In the genomic region with DNA sequence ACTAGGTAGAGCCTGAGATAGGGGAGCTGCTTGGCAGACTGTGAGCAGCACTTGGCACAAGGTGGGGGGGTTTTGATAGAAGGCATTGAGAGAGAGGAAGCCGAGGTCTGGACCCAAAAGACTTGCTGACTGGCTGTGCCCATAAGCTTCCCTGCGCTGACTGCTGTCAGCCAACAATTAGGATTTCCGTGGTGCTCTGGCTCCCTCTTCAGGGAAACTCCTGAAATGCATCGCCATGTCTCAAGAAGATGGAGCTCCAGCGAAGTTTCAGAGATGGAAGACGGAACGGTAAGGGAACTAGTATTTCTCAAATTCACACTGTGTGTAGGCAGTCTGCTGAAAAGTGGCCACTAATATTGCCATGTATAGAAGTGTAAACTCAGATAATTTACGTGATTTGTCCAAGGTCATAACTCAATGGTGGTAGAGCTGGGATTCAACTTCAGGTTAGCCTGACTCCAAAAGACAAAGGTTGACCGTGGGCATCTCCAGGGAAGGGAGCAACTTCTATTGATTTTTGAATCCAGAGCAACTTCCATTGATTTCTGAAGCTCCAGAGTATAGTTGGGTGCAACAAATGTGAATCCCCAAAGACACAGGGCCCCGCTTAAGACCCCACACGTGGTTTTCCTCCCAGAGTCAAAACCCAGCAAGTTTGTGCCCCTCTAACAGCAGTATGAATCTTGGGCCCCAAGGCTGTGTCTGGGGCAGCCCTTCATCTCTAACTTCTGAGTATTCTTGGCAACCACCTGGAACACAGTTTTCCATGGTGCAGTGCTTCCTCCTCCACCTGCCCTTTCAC, we compare ENCODE assay signal across 8 cellular contexts. TPM values are rescaled to one million over a fixed set of nuclear protein-coding genes. Genes with fewer than 3 reads are reported as not detected.
DNase-seq lines count a peak whose midpoint lies in the region; ATAC-seq and TF ChIP-seq lines count a peak whose summit lies in the region.

No MANE protein-coding gene starts in this region.

- no peak overlapping the region for H3K4me2 ChIP-seq in H9 (ENCODE audit: insufficient read depth, insufficient read length, low read length)

- no peak overlapping the region for H4K91ac ChIP-seq in H9 (ENCODE audit: insufficient read length, low read depth, low read length)

- no peak overlapping the region for H4K5ac ChIP-seq in H9 (ENCODE audit: insufficient read length, low read depth, low read length)

- H3K27ac ChIP-seq in CD4-positive, alpha-beta memory T cell (ENCODE audit: low read depth, low read length): no peak overlapping the region
- H3K27ac ChIP-seq in H9 (ENCODE audit: insufficient read length, low read depth, low read length) (no peak overlapping the region), lung (ENCODE audit: low read depth in 1 of 2, low read length in 1 of 2) (no peak overlapping the region)

- no peak overlapping the region for H3K23ac ChIP-seq in H9 (ENCODE audit: insufficient read length, low read depth, low read length)

- no peak overlapping the region for H2BK20ac ChIP-seq in H9 (ENCODE audit: low read depth, low read length, poor library complexity, severe bottlenecking)

- H3K4me1 Mint-ChIP-seq in CD4-positive, alpha-beta memory T cell: peaks cover 24 to 33% (median 30%) of the 10 kb centered on the region in 4 donors
- H3K4me1 Mint-ChIP-seq in H9: no peaks in the 10 kb centered on the region

- H3K23me2 ChIP-seq in H9 (ENCODE audit: insufficient read length, low read depth, low read length, poor library complexity, severe bottlenecking): no peaks in the 10 kb centered on the region

- no peak overlapping the region for H2BK120ac ChIP-seq in H9 (ENCODE audit: low read depth, low read length, poor library complexity, severe bottlenecking)

- no peak overlapping the region for H2BK12ac ChIP-seq in H9 (ENCODE audit: insufficient read length, low read depth, low read length)

- DNase-seq in CD4-positive, alpha-beta memory T cell: peak; percentile 76 to 83 (median 79)
- DNase-seq in H9 (peak; percentile 34), NCI-H446 treated with DMSO at 0.1 percent for 48 hours (lab: John Stamatoyannopoulos, UW) (peak; percentile 36), choroid plexus epithelial cell (ENCODE audit: low read depth) (peak; percentile 87), lung (ENCODE audit: low spot score) (peak; percentile 76), cerebellar nuclear complex (lab: John Stamatoyannopoulos, UW) (no peak)
- peak; percentile 63 to 83 for DNase-seq in activated CD4-positive, alpha-beta T cell treated with anti-CD3 and anti-CD28 coated beads for 4 hours
- peak; percentile 63 for DNase-seq in stimulated activated CD8-positive, alpha-beta memory T cell treated with anti-CD3 and anti-CD28 coated beads, Interleukin-12 subunit alpha, Interleukin-12 subunit beta, amount 100 ng/mL, for 1 hour (ENCODE audit: low read depth)

- no peak overlapping the region for H3K4me3 ChIP-seq in CD4-positive, alpha-beta memory T cell (ENCODE audit: low read length in 2 of 2)
- H3K4me3 ChIP-seq in choroid plexus epithelial cell (ENCODE audit: low read depth, low read length): no peak overlapping the region
- H3K4me3 ChIP-seq in lung: no peak overlapping the region

- no peaks in the 10 kb centered on the region for H3K36me3 ChIP-seq in CD4-positive, alpha-beta memory T cell (ENCODE audit: insufficient read depth, low read length)
- no peaks in the 10 kb centered on the region for H3K36me3 ChIP-seq in lung (ENCODE audit: control insufficient read depth in 2 of 2, insufficient read depth in 2 of 2, low read length in 2 of 2)

- no peaks in the 10 kb centered on the region for H3K79me1 ChIP-seq in H9 (ENCODE audit: insufficient read depth, low read depth, low read length, poor library complexity, severe bottlenecking)

- peaks cover 15% of the 10 kb centered on the region for H3K4me1 ChIP-seq in CD4-positive, alpha-beta memory T cell (ENCODE audit: insufficient read depth, low read length)
- H3K4me1 ChIP-seq in H9 (ENCODE audit: insufficient read depth, low read length) (no peaks in the 10 kb centered on the region), lung (ENCODE audit: control insufficient read depth in 2 of 2, insufficient read depth in 2 of 2, low read length in 2 of 2) (peaks cover 0 to 1% of the 10 kb centered on the region in 2 donors)

- no peak overlapping the region for H3K9ac ChIP-seq in H9 (ENCODE audit: extremely low read depth, insufficient read length, low read length)

- H4K8ac ChIP-seq in H9 (replicated peaks; ENCODE audit: insufficient read length, low read depth, low read length): no peak overlapping the region

- H3K18ac ChIP-seq in H9 (ENCODE audit: insufficient read length, low read depth, low read length): no peak overlapping the region

- no peak overlapping the region for H2BK5ac ChIP-seq in H9 (ENCODE audit: insufficient read length, low read length)

- H3K14ac ChIP-seq in H9 (ENCODE audit: insufficient read depth, low read length): no peak overlapping the region

- no peak overlapping the region for H3K4ac ChIP-seq in H9 (ENCODE audit: low read depth, low read length)

- peak overlapping the region; percentile 3 to 88 (median 59) for H3K4me3 Mint-ChIP-seq in CD4-positive, alpha-beta memory T cell
- H3K4me3 Mint-ChIP-seq in H9: no peak overlapping the region

- TF ChIP-seq CTCF in H9 (conservative IDR thresholded peaks at IDR 0.05): peak; percentile 64
- peak; percentile 94 for TF ChIP-seq CTCF in choroid plexus epithelial cell (conservative IDR thresholded peaks at IDR 0.05; ENCODE audit: low read depth, low read length)
- TF ChIP-seq CTCF in lung (IDR thresholded peaks at IDR 0.05; ENCODE audit: control extremely low read depth, extremely low read depth): peak; percentile 94

- no peaks in the 10 kb centered on the region for H3K27me3 ChIP-seq in CD4-positive, alpha-beta memory T cell (ENCODE audit: insufficient read depth, low read length)
- H3K27me3 ChIP-seq in H9 (ENCODE audit: insufficient read depth, low read length) (no peaks in the 10 kb centered on the region), lung (ENCODE audit: control insufficient read depth, insufficient read depth) (no peaks in the 10 kb centered on the region)

- no peak overlapping the region for H2AFZ ChIP-seq in H9 (ENCODE audit: low read length)

- H3K56ac ChIP-seq in H9 (ENCODE audit: insufficient read length, low read depth, low read length): no peak overlapping the region

- H3K79me2 ChIP-seq in H9 (ENCODE audit: insufficient read depth, low read length): no peaks in the 10 kb centered on the region; the same call in 1 of the 2 replicates

- no peaks in the 10 kb centered on the region for H4K20me1 ChIP-seq in H9 (ENCODE audit: control insufficient read depth, insufficient read depth, insufficient read length)

- intact Hi-C loops in CD4-positive, alpha-beta memory T cell (cut with micrococcal nuclease): loop anchor here (1.0 to 5.0 kb wide), 5 partner anchors 17 to 406 kb away; no protein-coding TSS in a partner anchor

- H2AK5ac ChIP-seq in H9 (ENCODE audit: insufficient read length, low read length): no peak overlapping the region

- no peak overlapping the region for H2BK15ac ChIP-seq in H9 (ENCODE audit: low read depth, low read length)

- H3K9me3 Mint-ChIP-seq in CD4-positive, alpha-beta memory T cell: no peaks in the 10 kb centered on the region
- peaks cover 82 to 91% of the 10 kb centered on the region in 2 experiments for H3K9me3 Mint-ChIP-seq in H9

- no peaks in the 10 kb centered on the region for H3K36me3 Mint-ChIP-seq in CD4-positive, alpha-beta memory T cell
- H3K36me3 Mint-ChIP-seq in H9 (ENCODE audit: insufficient read depth in 1 of 3, low read depth in 3 of 3): peaks cover 0 to 16% (median 5%) of the 10 kb centered on the region in 3 experiments; a peak in 3 of 7 replicates

- no CpG with 5 or more reads among the region's 11 CpGs for WGBS in H9 (ENCODE audit: extremely low coverage, insufficient read length, low lambda C conversion rate)
- WGBS in lung, 2 donors: 28 to 33% methylated on average over 11 of the region's 11 CpGs

- CTCF ChIA-PET in CD4-positive, alpha-beta memory T cell (lab: Charles Lee; ENCODE audit: partially characterized antibody): interaction anchor here (0.6 to 6.0 kb wide), 51 partner anchors 9 to 491 kb away, joined by 3 to 326 read pairs (median 6); partner anchors contain the start of genes FLG2 and S100A11

- no peaks in the 10 kb centered on the region for H3K9me3 ChIP-seq in CD4-positive, alpha-beta memory T cell (ENCODE audit: control insufficient read depth in 1 of 2, low read length in 2 of 2)
- H3K9me3 ChIP-seq in H9 (ENCODE audit: control insufficient read depth, low read depth, low read length) (peaks cover 28% of the 10 kb centered on the region), lung (ENCODE audit: control insufficient read depth in 2 of 2, insufficient read depth in 1 of 2, low read length in 1 of 2) (no peaks in the 10 kb centered on the region)

- H3T11ph ChIP-seq in H9 (ENCODE audit: low read length): no peak overlapping the region

- peaks cover 2% of the 10 kb centered on the region in 2 donors for H3K27me3 Mint-ChIP-seq in CD4-positive, alpha-beta memory T cell
- peaks cover 1% of the 10 kb centered on the region; the same call in 1 of the 2 replicates for H3K27me3 Mint-ChIP-seq in H9 (ENCODE audit: low read depth)

- ATAC-seq in lung (ENCODE audit: insufficient read depth, low FRiP score): peak; percentile 89

- peak overlapping the region; percentile 1 to 87 (median 75) for H3K27ac Mint-ChIP-seq in CD4-positive, alpha-beta memory T cell
- H3K27ac Mint-ChIP-seq in H9: no peak overlapping the region

- POLR2A ChIA-PET in CD4-positive, alpha-beta memory T cell (lab: Charles Lee; ENCODE audit: partially characterized antibody): interaction anchor here (0.6 to 3.2 kb wide), 10 partner anchors 10 to 423 kb away, joined by 3 to 44 read pairs (median 4); no protein-coding TSS in a partner anchor

RNA-seq across cellular contexts. Expression of gene CRNN, which starts 44.5 kb away (rescaled TPM):
- not detected for total RNA-seq in CD4-positive, alpha-beta memory T cell
- polyA plus RNA-seq in CD4-positive, alpha-beta memory T cell: not detected
- not detected in 2 replicates for total RNA-seq in H9 (2021)
- not detected for total RNA-seq in lung
- under 1 TPM; 0.22 to 0.31 TPM for polyA plus RNA-seq in lung

RNA-seq across cellular contexts. Expression of gene LCE5A, which starts 52.0 kb away (rescaled TPM):
- total RNA-seq in CD4-positive, alpha-beta memory T cell: not detected
- not detected for polyA plus RNA-seq in CD4-positive, alpha-beta memory T cell
- not detected in 2 replicates for total RNA-seq in H9 (2021)
- not detected for total RNA-seq in lung
- under 1 TPM in 1 of 2 donors, not detected in 1; 0.07 TPM for polyA plus RNA-seq in lung

RNA-seq across cellular contexts. Expression of gene CRCT1, which starts 55.7 kb away (rescaled TPM):
- total RNA-seq in CD4-positive, alpha-beta memory T cell: not detected
- not detected for polyA plus RNA-seq in CD4-positive, alpha-beta memory T cell
- total RNA-seq in H9 (2021) (not detected in 2 replicates), lung (not detected)
- not detected for polyA plus RNA-seq in lung

Comparison
In these comparisons a context has a peak if more than half of its experiments do, and no peak if none do; other contexts are left out.
1. DNase-seq: peak in CD4-positive, alpha-beta memory T cell (5 of 5), H9 (single experiment), NCI-H446 treated with DMSO at 0.1 percent for 48 hours (single experiment), activated CD4-positive, alpha-beta T cell treated with anti-CD3 and anti-CD28 coated beads for 4 hours (2 of 2), choroid plexus epithelial cell (single experiment), lung (single experiment) and stimulated activated CD8-positive, alpha-beta memory T cell treated with anti-CD3 and anti-CD28 coated beads, Interleukin-12 subunit alpha, Interleukin-12 subunit beta, amount 100 ng/mL, for 1 hour (single experiment); none in cerebellar nuclear complex (0 of 2).
2. H3K27ac Mint-ChIP-seq: peak in CD4-positive, alpha-beta memory T cell (7 of 7); none in H9 (0 of 3).
3. H3K4me3 Mint-ChIP-seq: peak in CD4-positive, alpha-beta memory T cell (8 of 8); none in H9 (0 of 2).
4. Peak in every context shown above with its lines, with median percentiles within 50 percentile points of each other: CTCF ChIP-seq.